Comparison of ENCODE assay signal across 17 cellular contexts in genomic region chr4:42646999-42647541, GRCh38. TPM values are rescaled to one million over a fixed set of nuclear protein-coding genes. Genes with fewer than 3 reads are reported as not detected.
DNase-seq lines count a peak whose midpoint lies in the region; ATAC-seq, FAIRE-seq and TF ChIP-seq lines count a peak whose summit lies in the region.
"Had no signal": no experiment of that assay in that cellular context is flagged by ENCODE, and none has a peak within 500 bp of the region (broad histone marks: within the 10 kb centered on the region; RNA-seq: fewer than 3 reads in every experiment).

No MANE protein-coding gene starts in this region.

- DNase-seq in GM12892 (ENCODE audit: insufficient read length) (no peak), NAMALWA (ENCODE audit: low spot score) (peak; percentile 26), inferior parietal cortex (ENCODE audit: extremely low spot score) (peak; percentile 22), globus pallidus (ENCODE audit: low spot score) (no peak), right cardiac atrium (no peak), LoVo (ENCODE audit: low spot score) (no peak)
- DNase-seq: AML-193; CD4-positive, CD25-positive, alpha-beta regulatory T cell; DND-41; GOT3; KBM-7; NCI-H1105; NCI-H187; NCI-H2171; NCI-H774; SK-N-SH had no signal

- peak; percentile 14 for FAIRE-seq in GM12892 (lab: Jason Lieb, UNC)

- TF ChIP-seq POLR2A in GM12892 (IDR thresholded peaks at IDR 0.05; ENCODE audit: low read depth, low read length) = no peak

- intact Hi-C loops in right cardiac atrium (cut with DNase I) = no loop called here

- H3K27me3 ChIP-seq in skeletal muscle tissue (ENCODE audit: control insufficient read depth in 3 of 3, insufficient read depth in 3 of 3, low read length in 3 of 3) = no peaks in the 10 kb centered on the region
- H3K27me3 ChIP-seq in right cardiac atrium (ENCODE audit: control insufficient read depth, insufficient read depth) = no peaks in the 10 kb centered on the region

- H3K9ac ChIP-seq in skeletal muscle tissue (ENCODE audit: low read depth in 1 of 3, low read length in 3 of 3) = no peak overlapping the region
- H3K9ac ChIP-seq: SK-N-SH had no signal

- no peak for ATAC-seq in right cardiac atrium

- H3K4me3 ChIP-seq in skeletal muscle tissue (ENCODE audit: low read length in 3 of 3) (no peak overlapping the region), right cardiac atrium (ENCODE audit: low read length) (no peak overlapping the region)

- H3K36me3 ChIP-seq in skeletal muscle tissue (ENCODE audit: control insufficient read depth in 3 of 3, insufficient read depth in 3 of 3, low read length in 3 of 3) = no peaks in the 10 kb centered on the region

- peak overlapping the region; percentile 87 for H3K27ac ChIP-seq in skeletal muscle tissue (ENCODE audit: low read depth, low read length)
- H3K27ac ChIP-seq in right cardiac atrium (ENCODE audit: low read length) = no peak overlapping the region

- H3K9me3 ChIP-seq in skeletal muscle tissue (ENCODE audit: control insufficient read depth in 3 of 3, low read length in 3 of 3) (no peaks in the 10 kb centered on the region), right cardiac atrium (ENCODE audit: control insufficient read depth, low read length) (no peaks in the 10 kb centered on the region)
- H3K9me3 ChIP-seq: SK-N-SH had no signal

- 91% methylated on average over 2 of the region's 2 CpGs for WGBS in right cardiac atrium

- peaks cover 17 to 34% (median 29%) of the 10 kb centered on the region in 3 donors for H3K4me1 ChIP-seq in skeletal muscle tissue (ENCODE audit: control insufficient read depth in 3 of 3, insufficient read depth in 3 of 3, low read length in 3 of 3)
- H3K4me1 ChIP-seq in right cardiac atrium (ENCODE audit: control insufficient read depth, insufficient read depth, low read length) = peaks cover 2% of the 10 kb centered on the region

RNA-seq across cellular contexts. Expression of gene ATP8A1, which starts 9.8 kb away (rescaled TPM):
- polyA plus RNA-seq in GM12892 (2012; ENCODE audit: missing spikeins) = 53.0 TPM
- total RNA-seq in skeletal muscle tissue (39.7 TPM), right cardiac atrium (10 to 100 TPM; 18.8 to 28.2 (median 23.1) TPM)
- polyA plus RNA-seq in right cardiac atrium = 9.5 TPM

Comparison
In these comparisons a context has a peak if more than half of its experiments do, and no peak if none do; other contexts are left out.
1. DNase-seq: peak in NAMALWA (single experiment) and inferior parietal cortex (single experiment); none in GM12892 (single experiment), globus pallidus (single experiment), right cardiac atrium (0 of 3) and LoVo (single experiment).